Comparison of ENCODE assay signal across 18 cellular contexts in the genomic region with DNA sequence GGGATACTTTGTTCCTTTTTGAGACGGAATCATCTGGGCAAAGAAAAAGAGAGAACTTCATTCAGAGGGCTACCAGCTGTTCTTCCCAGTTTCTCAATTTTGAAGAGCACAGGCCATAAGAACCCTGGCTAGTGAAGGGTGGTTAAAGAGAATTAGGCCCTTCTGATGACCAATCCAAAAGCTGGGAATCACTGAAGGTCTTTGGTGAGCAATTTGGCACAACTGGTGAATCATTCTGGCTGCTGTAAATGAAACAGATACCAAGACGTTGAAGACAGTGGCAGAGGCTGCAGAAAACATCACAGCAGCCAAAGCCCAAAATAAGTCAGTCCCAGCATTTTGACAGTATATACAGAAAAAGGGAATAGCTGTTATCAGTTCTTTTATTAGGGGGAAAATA. TPM values are rescaled to one million over a fixed set of nuclear protein-coding genes. Genes with fewer than 3 reads are reported as not detected.
DNase-seq lines count a peak whose midpoint lies in the region; ATAC-seq and TF ChIP-seq lines count a peak whose summit lies in the region.
"Had no signal": no experiment of that assay in that cellular context is flagged by ENCODE, and none has a peak within 500 bp of the region (broad histone marks: within the 10 kb centered on the region; RNA-seq: fewer than 3 reads in every experiment).

No MANE protein-coding gene starts in this region.

- no peak for TF ChIP-seq EP300 in transverse colon (IDR thresholded peaks at IDR 0.05; ENCODE audit: low read depth)

- CTCF ChIA-PET in MCF 10A (lab: Yijun Ruan, JAX), result interaction anchor here (0.8 kb wide), 1 partner anchor 101 kb away, joined by 4 read pairs; no protein-coding TSS in a partner anchor

- no peaks in the 10 kb centered on the region for H4K20me1 ChIP-seq in MM.1S (ENCODE audit: insufficient read depth, low read length)

- H3K9me3 Mint-ChIP-seq in MCF 10A (ENCODE audit: unreplicated experiment), result no peaks in the 10 kb centered on the region
- H3K9me3 Mint-ChIP-seq in stimulated activated effector memory CD8-positive, alpha-beta T cell treated with anti-CD3 and anti-CD28 coated beads, Interleukin-12 subunit alpha, Interleukin-12 subunit beta, amount 100 ng/mL, for 72 hours, result no peaks in the 10 kb centered on the region

- no peaks in the 10 kb centered on the region for H3K27me3 ChIP-seq in breast epithelium
- H3K27me3 ChIP-seq in MM.1S (replicated peaks; ENCODE audit: insufficient read depth, low read length), result no peaks in the 10 kb centered on the region
- H3K27me3 ChIP-seq in transverse colon, result peaks cover 22% of the 10 kb centered on the region

- DNase-seq in MCF 10A (ENCODE audit: unreplicated experiment) (peak; percentile 55), breast epithelium (ENCODE audit: low spot score in 2 of 2) (no peak), MM.1S (peak; percentile 23), epithelial cell of esophagus (ENCODE audit: low read depth) (peak; percentile 62), transverse colon (no peak), iPS-NIHi7 (ENCODE audit: extremely low spot score) (no peak)
- DNase-seq in stimulated activated effector memory CD8-positive, alpha-beta T cell treated with anti-CD3 and anti-CD28 coated beads, Interleukin-12 subunit alpha, Interleukin-12 subunit beta, amount 100 ng/mL, for 72 hours (ENCODE audit: low spot score in 2 of 2), result no peak
- DNase-seq: activated CD4-positive, alpha-beta T cell treated with anti-CD3 and anti-CD28 coated beads for 48 hours; amniotic stem cell; COR-L47; NCI-H2171 treated with DMSO at 0.1 percent for 48 hours; tibial artery had no signal

- WGBS in transverse colon (ENCODE audit: low coverage in 1 of 2), 2 donors, result 40 to 42% methylated on average over 2 of the region's 2 CpGs

- no TSS peak for BruUV-seq in MCF 10A (replicated peaks; lab: Mats Ljungman, UMichigan)

- H3K79me2 ChIP-seq in MM.1S (ENCODE audit: low read length), result peaks cover 80% of the 10 kb centered on the region

- TF ChIP-seq CTCF in MCF 10A (IDR thresholded peaks at IDR 0.05; ENCODE audit: unreplicated experiment) (no peak), breast epithelium (IDR thresholded peaks at IDR 0.05) (no peak), MM.1S (IDR thresholded peaks at IDR 0.05; ENCODE audit: low read length) (no peak), epithelial cell of esophagus (IDR thresholded peaks at IDR 0.05; ENCODE audit: insufficient read depth, low read depth, low read length, missing control alignments) (no peak), transverse colon (IDR thresholded peaks at IDR 0.05) (no peak)

- peaks cover 4% of the 10 kb centered on the region for H3K36me3 Mint-ChIP-seq in MCF 10A (ENCODE audit: insufficient read depth, unreplicated experiment)
- no peaks in the 10 kb centered on the region for H3K36me3 Mint-ChIP-seq in stimulated activated effector memory CD8-positive, alpha-beta T cell treated with anti-CD3 and anti-CD28 coated beads, Interleukin-12 subunit alpha, Interleukin-12 subunit beta, amount 100 ng/mL, for 72 hours

- H3K4me2 ChIP-seq in MM.1S (ENCODE audit: low read depth, low read length), result peak overlapping the region; percentile 75
- H3K4me2 ChIP-seq: A549, GM23338 had no signal

- no peak overlapping the region for H3K4me3 ChIP-seq in breast epithelium
- H3K4me3 ChIP-seq in MM.1S (ENCODE audit: low read length), result peak overlapping the region; percentile 15
- no peak overlapping the region for H3K4me3 ChIP-seq in epithelial cell of esophagus (ENCODE audit: low read length)
- no peak overlapping the region for H3K4me3 ChIP-seq in transverse colon
- H3K4me3 ChIP-seq: A549, GM23338, prostate gland, tibial artery had no signal

- H3K9me2 ChIP-seq in MM.1S (replicated peaks; ENCODE audit: insufficient read depth, low read length), result no peaks in the 10 kb centered on the region

- H3K9me3 ChIP-seq in breast epithelium, result no peaks in the 10 kb centered on the region
- H3K9me3 ChIP-seq in MM.1S (replicated peaks; ENCODE audit: insufficient read depth, low read length), result no peaks in the 10 kb centered on the region
- no peaks in the 10 kb centered on the region for H3K9me3 ChIP-seq in transverse colon
- H3K9me3 ChIP-seq: prostate gland had no signal

- no peak overlapping the region for H3K27ac Mint-ChIP-seq in MCF 10A (ENCODE audit: low read depth, unreplicated experiment)
- H3K27ac Mint-ChIP-seq in stimulated activated effector memory CD8-positive, alpha-beta T cell treated with anti-CD3 and anti-CD28 coated beads, Interleukin-12 subunit alpha, Interleukin-12 subunit beta, amount 100 ng/mL, for 72 hours, result no peak overlapping the region
- H3K27ac Mint-ChIP-seq: activated T-helper 1 cell treated with anti-CD3 and anti-CD28 coated beads, Interleukin-12 subunit alpha, Interleukin-12 subunit beta, Interleukin-2, Interleukin-4 antibody, amounts not matched to agents 30 ng/mL and 10 ng/mL and 1 ng/mL, durations not matched to agents 14 hours and 24 hours and 36 hours; GM23338 had no signal

- POLR2A ChIA-PET in MCF 10A (lab: Yijun Ruan, JAX), result interaction anchor here (0.7 to 1.0 kb wide), 2 partner anchors 11 to 56 kb away, joined by 3 to 4 read pairs; no protein-coding TSS in a partner anchor

- in situ Hi-C loops in transverse colon (cut with MboI; ENCODE audit: low pct_ligation_motif_present in 1 of 4, low pct_unique_long_range_greater_than_20kb in 1 of 4, low sequenced_read_pairs in 3 of 4), result no loop called here

- intact Hi-C loops in MCF 10A (cut with micrococcal nuclease), result loop anchor here (10.0 kb wide), 1 partner anchor 103 kb away; no protein-coding TSS in a partner anchor
- intact Hi-C loops in breast epithelium (cut with DNase I; ENCODE audit: low total_unique reads), result loop anchor here (2.0 kb wide), 1 partner anchor 47 kb away; no protein-coding TSS in a partner anchor
- intact Hi-C loops in transverse colon (cut with DNase I; ENCODE audit: low total_unique reads), result no loop called here

- no peaks in the 10 kb centered on the region for H3K4me1 ChIP-seq in breast epithelium
- peaks cover 45% of the 10 kb centered on the region for H3K4me1 ChIP-seq in MM.1S (ENCODE audit: low read length)
- peaks cover 0 to 46% (median 12%) of the 10 kb centered on the region in 4 donors for H3K4me1 ChIP-seq in transverse colon
- H3K4me1 ChIP-seq: prostate gland had no signal

- no peaks in the 10 kb centered on the region for H3K36me3 ChIP-seq in breast epithelium
- H3K36me3 ChIP-seq in MM.1S (replicated peaks; ENCODE audit: insufficient read depth, low read length), result no peaks in the 10 kb centered on the region
- H3K36me3 ChIP-seq in transverse colon, result no peaks in the 10 kb centered on the region
- H3K36me3 ChIP-seq: prostate gland, tibial artery had no signal

- H3K4me3 Mint-ChIP-seq in MCF 10A (ENCODE audit: unreplicated experiment), result no peak overlapping the region
- no peak overlapping the region for H3K4me3 Mint-ChIP-seq in stimulated activated effector memory CD8-positive, alpha-beta T cell treated with anti-CD3 and anti-CD28 coated beads, Interleukin-12 subunit alpha, Interleukin-12 subunit beta, amount 100 ng/mL, for 72 hours
- H3K4me3 Mint-ChIP-seq: activated T-helper 1 cell treated with anti-CD3 and anti-CD28 coated beads, Interleukin-12 subunit alpha, Interleukin-12 subunit beta, Interleukin-2, Interleukin-4 antibody, amounts not matched to agents 30 ng/mL and 10 ng/mL and 1 ng/mL, durations not matched to agents 14 hours and 24 hours and 36 hours; GM23338 had no signal

- TF ChIP-seq POLR2A in breast epithelium (IDR thresholded peaks at IDR 0.05) (no peak), transverse colon (IDR thresholded peaks at IDR 0.05) (no peak)

- no peak overlapping the region for H2AFZ ChIP-seq in MM.1S (ENCODE audit: low read length)
- H2AFZ ChIP-seq: GM23338 had no signal

- H3K27me3 Mint-ChIP-seq in MCF 10A (ENCODE audit: insufficient read depth, unreplicated experiment), result no peaks in the 10 kb centered on the region

- H3K4me1 Mint-ChIP-seq in MCF 10A (ENCODE audit: insufficient read depth, unreplicated experiment), result peaks cover 36% of the 10 kb centered on the region
- H3K4me1 Mint-ChIP-seq in stimulated activated effector memory CD8-positive, alpha-beta T cell treated with anti-CD3 and anti-CD28 coated beads, Interleukin-12 subunit alpha, Interleukin-12 subunit beta, amount 100 ng/mL, for 72 hours, result no peaks in the 10 kb centered on the region

- H3F3A ChIP-seq in MM.1S (ENCODE audit: insufficient read depth, low read length), result peaks cover 26% of the 10 kb centered on the region

- ATAC-seq in stimulated activated effector memory CD8-positive, alpha-beta T cell treated with anti-CD3 and anti-CD28 coated beads, Interleukin-12 subunit alpha, Interleukin-12 subunit beta, amount 100 ng/mL, for 72 hours, result no peak
- ATAC-seq in HG03108 (IDR thresholded peaks at IDR 0.05; ENCODE audit: unreplicated experiment), result no peak
- ATAC-seq: A549, GM23338 had no signal

- peak overlapping the region; percentile 25; the same call in 1 of the 2 replicates for H3K9ac ChIP-seq in MM.1S (ENCODE audit: low read length)

- H3K27ac ChIP-seq in breast epithelium (no peak overlapping the region), MM.1S (ENCODE audit: low read length) (peak overlapping the region; percentile 68; the same call in 1 of the 2 replicates), transverse colon (peak overlapping the region; percentile 41 to 64 (median 50))
- H3K27ac ChIP-seq: A549, HL-60, prostate gland, tibial artery had no signal

RNA-seq across cellular contexts. Expression of a gene that starts 5.1 kb away (rescaled TPM):
- 1.9 TPM in 2 replicates for total RNA-seq in MCF 10A (2022)
- 10 to 100 TPM; 18.7 to 78.0 (median 41.9) TPM for total RNA-seq in breast epithelium
- 100 to 1,000 TPM in 2 of 4 donors, 10 to 100 TPM in 2; 82.3 to 112 (median 100) TPM for total RNA-seq in transverse colon

Comparison
In these comparisons a context has a peak if more than half of its experiments do, and no peak if none do; other contexts are left out.
1. DNase-seq: peak in MCF 10A (single experiment), MM.1S (single experiment) and epithelial cell of esophagus (single experiment); none in breast epithelium (0 of 2), transverse colon (single experiment), stimulated activated effector memory CD8-positive, alpha-beta T cell treated with anti-CD3 and anti-CD28 coated beads, Interleukin-12 subunit alpha, Interleukin-12 subunit beta, amount 100 ng/mL, for 72 hours (0 of 2) and iPS-NIHi7 (single experiment).
2. H3K27ac ChIP-seq: peak in MM.1S (single experiment) and transverse colon (4 of 4); none in breast epithelium (0 of 2).